ENCODE assay signal across 28 cellular contexts in genomic region chr6:64411226-64411625, GRCh38.
"Had no signal": no experiment of that assay in that cellular context is flagged by ENCODE, and none has a peak within 500 bp of the region (broad histone marks: within the 10 kb centered on the region; RNA-seq: fewer than 3 reads in every experiment).

No MANE protein-coding gene starts in this region.

- H3K27ac ChIP-seq: esophagus muscularis mucosa, sigmoid colon, testis had no signal

- ATAC-seq: activated T-cell treated with anti-CD3 and anti-CD28 coated beads, Interleukin-2, amount 50 U/mL, for 72 hours; left ventricle myocardium superior; natural killer cell treated with Interleukin-12 subunit alpha and Interleukin-12 subunit beta and Interleukin-15 and Interleukin-18, amount 100 ng/mL, for 72 hours; stimulated activated naive B cell treated with anti-CD40 and anti-IgM and Interleukin-4, amounts not matched to agents 10 μg/mL and 1 μg/mL and 100 μg/mL, for 72 hours had no signal

- H3K36me3 ChIP-seq: esophagus muscularis mucosa, sigmoid colon had no signal

- H3K4me1 Mint-ChIP-seq: activated CD4-positive, alpha-beta memory T cell treated with anti-CD3 and anti-CD28 coated beads, Interleukin-2, amount 10 ng/mL, durations not matched to agents 7 days and 5 days; activated CD4-positive, alpha-beta T cell treated with anti-CD3 and anti-CD28 coated beads, Interleukin-2, amount 10 ng/mL, durations not matched to agents 24 days and 14 days; activated naive CD4-positive, alpha-beta T cell treated with anti-CD3 and anti-CD28 coated beads, Interleukin-2, amount 10 ng/mL, durations not matched to agents 7 days and 5 days; brain; immature natural killer cell; stimulated activated naive B cell treated with anti-CD40 and anti-IgM and Interleukin-4, amounts not matched to agents 10 μg/mL and 1 μg/mL and 100 μg/mL, for 72 hours had no signal

- H3K9me3 ChIP-seq: esophagus muscularis mucosa, testis had no signal

- H3K36me3 Mint-ChIP-seq: activated naive CD4-positive, alpha-beta T cell treated with anti-CD3 and anti-CD28 coated beads, Interleukin-2, amount 10 ng/mL, durations not matched to agents 7 days and 5 days; brain; immature natural killer cell; natural killer cell treated with Interleukin-12 subunit alpha and Interleukin-12 subunit beta and Interleukin-15 and Interleukin-18, amount 100 ng/mL, for 72 hours; stimulated activated naive B cell treated with anti-CD40 and anti-IgM and Interleukin-4, amounts not matched to agents 10 μg/mL and 1 μg/mL and 100 μg/mL, for 72 hours; type B pancreatic cell had no signal

- H3K4me1 ChIP-seq: sigmoid colon, testis had no signal

- H3K27me3 Mint-ChIP-seq: activated CD4-positive, alpha-beta memory T cell treated with anti-CD3 and anti-CD28 coated beads, Interleukin-2, amount 10 ng/mL, durations not matched to agents 7 days and 5 days; activated CD4-positive, alpha-beta T cell treated with anti-CD3 and anti-CD28 coated beads, Interleukin-2, amount 10 ng/mL, durations not matched to agents 24 days and 14 days; activated naive CD4-positive, alpha-beta T cell treated with anti-CD3 and anti-CD28 coated beads, Interleukin-2, amount 10 ng/mL, durations not matched to agents 7 days and 5 days; natural killer cell treated with Interleukin-12 subunit alpha and Interleukin-12 subunit beta and Interleukin-15 and Interleukin-18, amount 100 ng/mL, for 72 hours; progenitor cell of endocrine pancreas; stimulated activated naive B cell treated with anti-CD40 and anti-IgM and Interleukin-4, amounts not matched to agents 10 μg/mL and 1 μg/mL and 100 μg/mL, for 72 hours; type B pancreatic cell had no signal

- H3K4me3 Mint-ChIP-seq: activated CD4-positive, alpha-beta memory T cell treated with anti-CD3 and anti-CD28 coated beads, Interleukin-2, amount 10 ng/mL, durations not matched to agents 7 days and 5 days; activated CD4-positive, alpha-beta T cell treated with anti-CD3 and anti-CD28 coated beads, Interleukin-2, amount 10 ng/mL, durations not matched to agents 24 days and 14 days; activated naive CD4-positive, alpha-beta T cell treated with anti-CD3 and anti-CD28 coated beads, Interleukin-2, amount 10 ng/mL, durations not matched to agents 7 days and 5 days; activated T-cell treated with anti-CD3 and anti-CD28 coated beads, Interleukin-2, amount 50 U/mL, for 72 hours; brain; immature natural killer cell; natural killer cell treated with Interleukin-12 subunit alpha and Interleukin-12 subunit beta and Interleukin-15 and Interleukin-18, amount 100 ng/mL, for 72 hours; stimulated activated naive B cell treated with anti-CD40 and anti-IgM and Interleukin-4, amounts not matched to agents 10 μg/mL and 1 μg/mL and 100 μg/mL, for 72 hours; T-helper 1 cell treated with Interleukin-12 subunit alpha and Interleukin-12 subunit beta and Interleukin-4 antibody, amounts not matched to agents 30 μg/mL and 1 μg/mL, for 36 hours; type B pancreatic cell had no signal

- H3K4me3 ChIP-seq: esophagus muscularis mucosa, sigmoid colon, testis had no signal

- H3K9me3 Mint-ChIP-seq: activated CD4-positive, alpha-beta T cell treated with anti-CD3 and anti-CD28 coated beads, Interleukin-2, amount 10 ng/mL, durations not matched to agents 24 days and 14 days; type B pancreatic cell had no signal

- H3K27me3 ChIP-seq: esophagus muscularis mucosa, sigmoid colon, testis had no signal

- FAIRE-seq: endothelial cell of umbilical vein had no signal

- DNase-seq: activated CD4-positive, alpha-beta memory T cell treated with anti-CD3 and anti-CD28 coated beads, Interleukin-2, amount 10 ng/mL, durations not matched to agents 7 days and 5 days; activated CD4-positive, alpha-beta T cell treated with anti-CD3 and anti-CD28 coated beads, Interleukin-2, amount 10 ng/mL, durations not matched to agents 24 days and 14 days; activated CD4-positive, CD25-positive, alpha-beta regulatory T cell; activated effector memory CD4-positive, alpha-beta T cell treated with anti-CD3 and anti-CD28 coated beads, Interleukin-2, amount 50 U/mL, for 16 hours; activated naive CD4-positive, alpha-beta T cell treated with anti-CD3 and anti-CD28 coated beads, Interleukin-2, amount 10 ng/mL, durations not matched to agents 7 days and 5 days; activated T-cell treated with anti-CD3 and anti-CD28 coated beads, Interleukin-2, amount 50 U/mL, for 72 hours; caudate nucleus; dermis blood vessel endothelial cell; effector CD8-positive, alpha-beta T cell; foreskin fibroblast; immature natural killer cell; kidney glomerular epithelial cell; left ventricle myocardium superior; mammary epithelial cell; retina; sigmoid colon; stimulated activated CD4-positive, alpha-beta T cell treated with anti-CD3 and anti-CD28 coated beads, Interleukin-2, amount 100 ng/mL, for 48 hours; stimulated activated CD8-positive, alpha-beta memory T cell treated with anti-CD3 and anti-CD28 coated beads, Interleukin-4, amount 100 ng/mL, for 48 hours; stimulated activated naive B cell treated with anti-CD40 and anti-IgM and Interleukin-4, amounts not matched to agents 10 μg/mL and 1 μg/mL and 100 μg/mL, for 72 hours; T1000; testis had no signal

- H3K27ac Mint-ChIP-seq: activated CD4-positive, alpha-beta memory T cell treated with anti-CD3 and anti-CD28 coated beads, Interleukin-2, amount 10 ng/mL, durations not matched to agents 7 days and 5 days; activated CD4-positive, alpha-beta T cell treated with anti-CD3 and anti-CD28 coated beads, Interleukin-2, amount 10 ng/mL, durations not matched to agents 24 days and 14 days; activated naive CD4-positive, alpha-beta T cell treated with anti-CD3 and anti-CD28 coated beads, Interleukin-2, amount 10 ng/mL, durations not matched to agents 7 days and 5 days; activated T-cell treated with anti-CD3 and anti-CD28 coated beads, Interleukin-2, amount 50 U/mL, for 72 hours; brain; immature natural killer cell; natural killer cell treated with Interleukin-12 subunit alpha and Interleukin-12 subunit beta and Interleukin-15 and Interleukin-18, amount 100 ng/mL, for 72 hours; progenitor cell of endocrine pancreas; stimulated activated naive B cell treated with anti-CD40 and anti-IgM and Interleukin-4, amounts not matched to agents 10 μg/mL and 1 μg/mL and 100 μg/mL, for 72 hours; T-helper 1 cell treated with Interleukin-12 subunit alpha and Interleukin-12 subunit beta and Interleukin-4 antibody, amounts not matched to agents 30 μg/mL and 1 μg/mL, for 36 hours; type B pancreatic cell had no signal
